ENCODE assay signal across 8 cellular contexts in the genomic region with DNA sequence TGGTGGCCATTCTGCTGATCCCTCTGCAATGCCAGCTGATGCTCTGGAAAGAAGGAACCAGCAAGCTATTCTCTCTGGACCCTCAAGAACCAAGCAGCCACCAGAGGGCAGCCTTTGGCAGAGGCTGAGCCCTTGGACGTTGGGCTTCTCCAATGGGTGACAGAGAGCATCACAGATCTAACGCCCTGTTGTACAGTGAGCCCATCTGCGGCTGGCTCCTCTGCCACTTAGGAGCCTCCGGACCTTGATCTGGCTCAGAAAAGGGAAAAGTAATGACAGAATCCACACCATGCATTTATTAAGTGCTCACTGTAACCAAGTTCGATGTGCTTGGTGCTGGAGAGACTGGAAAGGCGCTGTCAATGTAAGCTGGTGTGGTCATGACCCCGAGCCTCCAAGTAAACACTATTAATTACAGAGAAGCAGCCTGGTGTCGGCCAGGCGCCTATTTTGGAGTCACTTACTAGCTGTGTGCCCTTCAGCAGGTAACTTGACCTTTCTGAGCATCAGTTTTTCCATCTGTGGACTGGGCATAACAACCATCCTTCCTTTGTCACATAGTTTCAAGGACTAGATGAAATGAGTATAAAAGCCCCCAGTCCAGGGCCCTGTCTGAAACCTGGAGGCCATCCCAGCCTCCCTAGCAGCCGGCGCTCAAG. TPM values are rescaled to one million over a fixed set of nuclear protein-coding genes. Genes with fewer than 3 reads are reported as not detected.
A peak's percentile ranks its signal among the peaks of the same experiment; 100 is the strongest.
DNase-seq lines count a peak whose midpoint lies in the region; ATAC-seq and TF ChIP-seq lines count a peak whose summit lies in the region.

No MANE protein-coding gene starts in this region.

- H3K36me3 Mint-ChIP-seq in activated T-helper 2 cell treated with anti-CD3 and anti-CD28 coated beads, Interferon-gamma antibody, Interleukin-2, Interleukin-4, amounts not matched to agents 10 μg/mL and 5 μg/mL and 100 μg/mL, durations not matched to agents 14 hours and 24 hours and 36 hours (ENCODE audit: low read depth): peaks cover 76% of the 10 kb centered on the region

- no peak overlapping the region for H3K4me3 Mint-ChIP-seq in activated T-helper 2 cell treated with anti-CD3 and anti-CD28 coated beads, Interferon-gamma antibody, Interleukin-2, Interleukin-4, amounts not matched to agents 10 μg/mL and 5 μg/mL and 100 μg/mL, durations not matched to agents 14 hours and 24 hours and 36 hours (ENCODE audit: low read depth)

- peak; percentile 78 for TF ChIP-seq CTCF in foreskin fibroblast (IDR thresholded peaks at IDR 0.05; ENCODE audit: low read depth, low read length)

- H3K27me3 Mint-ChIP-seq in activated T-helper 2 cell treated with anti-CD3 and anti-CD28 coated beads, Interferon-gamma antibody, Interleukin-2, Interleukin-4, amounts not matched to agents 10 μg/mL and 5 μg/mL and 100 μg/mL, durations not matched to agents 14 hours and 24 hours and 36 hours (ENCODE audit: low read depth): no peaks in the 10 kb centered on the region

- peaks cover 37% of the 10 kb centered on the region for H3K4me1 Mint-ChIP-seq in activated T-helper 2 cell treated with anti-CD3 and anti-CD28 coated beads, Interferon-gamma antibody, Interleukin-2, Interleukin-4, amounts not matched to agents 10 μg/mL and 5 μg/mL and 100 μg/mL, durations not matched to agents 14 hours and 24 hours and 36 hours (ENCODE audit: low read depth)

- ATAC-seq in HG03457 (IDR thresholded peaks at IDR 0.05; ENCODE audit: unreplicated experiment): no peak

- DNase-seq in EL (peak; percentile 84), NAMALWA (ENCODE audit: low spot score) (peak; percentile 87), SIG-M5 treated with dmso at 0.1 percent for 504 hours (lab: John Stamatoyannopoulos, UW; ENCODE audit: unreplicated experiment) (peak; percentile 51), foreskin fibroblast (peak; percentile 74 to 94), nucleus accumbens (lab: John Stamatoyannopoulos, UW) (peak in 54 of 56 donors; percentile 40 to 97 (median 82)), superior temporal gyrus (ENCODE audit: extremely low spot score) (peak; percentile 99)
- DNase-seq in activated T-helper 2 cell treated with anti-CD3 and anti-CD28 coated beads, Interferon-gamma antibody, Interleukin-2, Interleukin-4, amounts not matched to agents 10 μg/mL and 5 μg/mL and 100 μg/mL, durations not matched to agents 14 hours and 24 hours and 36 hours (ENCODE audit: low spot score): peak; percentile 64

- H3K27ac Mint-ChIP-seq in activated T-helper 2 cell treated with anti-CD3 and anti-CD28 coated beads, Interferon-gamma antibody, Interleukin-2, Interleukin-4, amounts not matched to agents 10 μg/mL and 5 μg/mL and 100 μg/mL, durations not matched to agents 14 hours and 24 hours and 36 hours: peak overlapping the region; percentile 71

- H3K4me3 ChIP-seq in foreskin fibroblast (ENCODE audit: low read depth in 1 of 2, low read length in 2 of 2): no peak overlapping the region

- no peaks in the 10 kb centered on the region for H3K9me3 Mint-ChIP-seq in activated T-helper 2 cell treated with anti-CD3 and anti-CD28 coated beads, Interferon-gamma antibody, Interleukin-2, Interleukin-4, amounts not matched to agents 10 μg/mL and 5 μg/mL and 100 μg/mL, durations not matched to agents 14 hours and 24 hours and 36 hours

- intact Hi-C loops in activated T-helper 2 cell treated with anti-CD3 and anti-CD28 coated beads, Interferon-gamma antibody, Interleukin-2, Interleukin-4, amounts not matched to agents 10 μg/mL and 5 μg/mL and 100 μg/mL, durations not matched to agents 14 hours and 24 hours and 36 hours (cut with micrococcal nuclease): loop anchor here (1.0 kb wide), 1 partner anchor 113 kb away; no protein-coding TSS in a partner anchor

RNA-seq across cellular contexts. Expression of gene ECE1, which starts 34.9 kb away (rescaled TPM):
- total RNA-seq in activated T-helper 2 cell treated with anti-CD3 and anti-CD28 coated beads, Interferon-gamma antibody, Interleukin-2, Interleukin-4, amounts not matched to agents 10 μg/mL and 5 μg/mL and 100 μg/mL, durations not matched to agents 14 hours and 24 hours and 36 hours: 94.1 and 97.0 TPM in 2 replicates
